8 cellular contexts compared by ENCODE assay signal in genomic region chr9:96686638-96687335, GRCh38. TPM values are rescaled to one million over a fixed set of nuclear protein-coding genes. Genes with fewer than 3 reads are reported as not detected.
DNase-seq lines count a peak whose midpoint lies in the region; ATAC-seq and TF ChIP-seq lines count a peak whose summit lies in the region.

No MANE protein-coding gene starts in this region.

- DNase-seq in EL: peak; percentile 80
- peak; percentile 54 to 84 for DNase-seq in NCI-H526 (lab: John Stamatoyannopoulos, UW)
- DNase-seq in activated effector memory CD4-positive, alpha-beta T cell treated with Interleukin-2 at 50 U/mL for 16 hours: peak; percentile 69
- peak; percentile 64 for DNase-seq in fibroblast of the aortic adventitia (ENCODE audit: low read depth)
- peak; percentile 47 to 89 (median 80) for DNase-seq in naive thymus-derived CD8-positive, alpha-beta T cell
- peak; percentile 37 to 57 for DNase-seq in stimulated activated CD8-positive, alpha-beta memory T cell treated with anti-CD3 and anti-CD28 coated beads, Interleukin-7, amount 100 ng/mL, for 1 hour (ENCODE audit: low read depth in 2 of 2)
- DNase-seq in HUDEP-2 (lab: John Stamatoyannopoulos, UW; ENCODE audit: unreplicated experiment in 76 of 76): no peak
- DNase-seq in NCI-H146 (lab: John Stamatoyannopoulos, UW): no peak

- peak overlapping the region; percentile 81 to 93 (median 89) for H3K4me3 Mint-ChIP-seq in naive thymus-derived CD8-positive, alpha-beta T cell

- peak; percentile 96 for ATAC-seq in naive thymus-derived CD8-positive, alpha-beta T cell

- H3K4me3 ChIP-seq in fibroblast of the aortic adventitia (ENCODE audit: low read depth, low read length): peak overlapping the region; percentile 64

- peak overlapping the region in 9 of 10 donors; percentile 36 to 94 (median 88) for H3K27ac Mint-ChIP-seq in naive thymus-derived CD8-positive, alpha-beta T cell

- POLR2A ChIA-PET in naive thymus-derived CD8-positive, alpha-beta T cell (lab: Charles Lee): no interaction called here

- peak; percentile 74 for TF ChIP-seq CTCF in fibroblast of the aortic adventitia (IDR thresholded peaks at IDR 0.05; ENCODE audit: insufficient read depth, low read length)

- peaks cover 0 to 6% (median 5%) of the 10 kb centered on the region in 4 donors for H3K4me1 Mint-ChIP-seq in naive thymus-derived CD8-positive, alpha-beta T cell

- H3K36me3 Mint-ChIP-seq in naive thymus-derived CD8-positive, alpha-beta T cell: peaks cover 0 to 8% (median 5%) of the 10 kb centered on the region in 3 donors

- H3K27me3 Mint-ChIP-seq in naive thymus-derived CD8-positive, alpha-beta T cell: peaks cover 0 to 4% (median 0%) of the 10 kb centered on the region in 5 donors

- peaks cover 0 to 23% (median 6%) of the 10 kb centered on the region in 9 donors for H3K9me3 Mint-ChIP-seq in naive thymus-derived CD8-positive, alpha-beta T cell

RNA-seq across cellular contexts. Expression of gene PRXL2C, which starts 31.7 kb away (rescaled TPM):
- total RNA-seq in fibroblast of the aortic adventitia (ENCODE audit: low replicate concordance): 12.8 and 40.0 TPM in 2 replicates
- 1 to 10 TPM; 7.0 to 7.9 TPM for total RNA-seq in naive thymus-derived CD8-positive, alpha-beta T cell
- polyA plus RNA-seq in naive thymus-derived CD8-positive, alpha-beta T cell: 1 to 10 TPM; 3.5 to 8.1 (median 4.4) TPM

Comparison
In these comparisons a context has a peak if more than half of its experiments do, and no peak if none do; other contexts are left out.
1. DNase-seq: peak in EL (single experiment), NCI-H526 (2 of 2), activated effector memory CD4-positive, alpha-beta T cell treated with Interleukin-2 at 50 U/mL for 16 hours (single experiment), fibroblast of the aortic adventitia (single experiment), naive thymus-derived CD8-positive, alpha-beta T cell (10 of 10) and stimulated activated CD8-positive, alpha-beta memory T cell treated with anti-CD3 and anti-CD28 coated beads, Interleukin-7, amount 100 ng/mL, for 1 hour (2 of 2); none in HUDEP-2 (0 of 76) and NCI-H146 (single experiment).